13 cellular contexts compared by ENCODE assay signal in genomic region chr20:6590891-6591679, GRCh38.
A peak's percentile ranks its signal among the peaks of the same experiment; 100 is the strongest.
DNase-seq lines count a peak whose midpoint lies in the region; ATAC-seq and TF ChIP-seq lines count a peak whose summit lies in the region.
"Had no signal": no experiment of that assay in that cellular context is flagged by ENCODE, and none has a peak within 500 bp of the region (broad histone marks: within the 10 kb centered on the region; RNA-seq: fewer than 3 reads in every experiment).

No MANE protein-coding gene starts in this region.

- no peak overlapping the region for H4K8ac ChIP-seq in IMR-90 (ENCODE audit: low read depth in 2 of 2, low read length in 2 of 2)

- TF ChIP-seq POLR2A in IMR-90 (IDR thresholded peaks at IDR 0.05; ENCODE audit: low read depth, low read length), result no peak
- no peak for TF ChIP-seq POLR2A in gastrocnemius medialis (IDR thresholded peaks at IDR 0.05)

- peaks cover 3% of the 10 kb centered on the region for H3K27me3 ChIP-seq in A673 (replicated peaks; ENCODE audit: insufficient read depth, low read depth, low read length, poor library complexity)
- no peaks in the 10 kb centered on the region for H3K27me3 ChIP-seq in IMR-90 (ENCODE audit: control insufficient read depth, insufficient read depth, low read length)
- no peaks in the 10 kb centered on the region for H3K27me3 ChIP-seq in brain microvascular endothelial cell (replicated peaks)
- no peaks in the 10 kb centered on the region for H3K27me3 ChIP-seq in kidney epithelial cell (ENCODE audit: control insufficient read depth, insufficient read depth, low read length)
- no peaks in the 10 kb centered on the region for H3K27me3 ChIP-seq in gastrocnemius medialis
- no peaks in the 10 kb centered on the region for H3K27me3 ChIP-seq in psoas muscle (ENCODE audit: insufficient read depth in 3 of 3, low read length in 2 of 3)
- H3K27me3 ChIP-seq: stomach had no signal

- no peak overlapping the region for H3K4me2 ChIP-seq in IMR-90 (ENCODE audit: low read depth, low read length)

- H4K5ac ChIP-seq in IMR-90 (ENCODE audit: low read depth, low read length), result no peak overlapping the region

- no peak overlapping the region for H2BK5ac ChIP-seq in IMR-90 (ENCODE audit: low read depth, low read length, poor library complexity, severe bottlenecking)

- no peak for TF ChIP-seq RAD21 in IMR-90 (IDR thresholded peaks at IDR 0.05; ENCODE audit: low read length)

- dilution Hi-C loops in IMR-90 (cut with HindIII; ENCODE audit: low sequenced_read_pairs, unreplicated experiment), result no loop called here

- H3K23ac ChIP-seq in IMR-90 (ENCODE audit: low read depth, low read length), result no peak overlapping the region

- H2BK20ac ChIP-seq in IMR-90 (ENCODE audit: low read depth, low read length), result no peak overlapping the region; the same call in none of the 2 replicates

- H3K9me3 ChIP-seq in A673 (ENCODE audit: low read depth, low read length, poor library complexity, severe bottlenecking) (no peaks in the 10 kb centered on the region), IMR-90 (ENCODE audit: control insufficient read depth, insufficient read depth, low read length) (no peaks in the 10 kb centered on the region), gastrocnemius medialis (no peaks in the 10 kb centered on the region), psoas muscle (no peaks in the 10 kb centered on the region)
- H3K9me3 ChIP-seq: stomach had no signal

- BruUV-seq in A673 (replicated peaks; lab: Mats Ljungman, UMichigan), result no TSS peak
- BruUV-seq in IMR-90 (replicated peaks; lab: Mats Ljungman, UMichigan), result no TSS peak

- no peak overlapping the region for H3K18ac ChIP-seq in IMR-90 (ENCODE audit: low read depth, low read length)

- H3K36me3 ChIP-seq in A673 (ENCODE audit: insufficient read depth, low read length, poor library complexity, severe bottlenecking), result no peaks in the 10 kb centered on the region
- H3K36me3 ChIP-seq in IMR-90 (ENCODE audit: control insufficient read depth, insufficient read depth, low read length), result no peaks in the 10 kb centered on the region
- no peaks in the 10 kb centered on the region for H3K36me3 ChIP-seq in brain microvascular endothelial cell (replicated peaks)
- no peaks in the 10 kb centered on the region for H3K36me3 ChIP-seq in kidney epithelial cell (ENCODE audit: control insufficient read depth, insufficient read depth, low read length)
- H3K36me3 ChIP-seq in gastrocnemius medialis, result no peaks in the 10 kb centered on the region
- H3K36me3 ChIP-seq in psoas muscle (ENCODE audit: insufficient read depth in 1 of 2, low read depth in 1 of 2), result no peaks in the 10 kb centered on the region
- H3K36me3 ChIP-seq: stomach had no signal

- no peaks in the 10 kb centered on the region for H4K20me1 ChIP-seq in IMR-90 (ENCODE audit: insufficient read depth, low read length)

- no peak overlapping the region for H3K4ac ChIP-seq in IMR-90 (ENCODE audit: low read depth, low read length)

- DNase-seq in A673 (ENCODE audit: low spot score) (peak; percentile 4), IMR-90 (peak; percentile 77), brain microvascular endothelial cell (peak; percentile 65), kidney epithelial cell (ENCODE audit: low read depth) (peak; percentile 89), gastrocnemius medialis (no peak), psoas muscle (no peak), SIG-M5 (lab: John Stamatoyannopoulos, UW) (no peak), DMS 273 treated with DMSO at 0.1 percent for 48 hours (lab: John Stamatoyannopoulos, UW) (no peak)
- DNase-seq: AML-193, H9, NCI-H1048, stomach, T-helper 9 cell had no signal

- intact Hi-C loops in A673 (cut with micrococcal nuclease; ENCODE audit: unreplicated experiment) (no loop called here), IMR-90 (cut with micrococcal nuclease) (no loop called here), gastrocnemius medialis (cut with DNase I; ENCODE audit: low total_unique reads) (loop anchor here (5.0 kb wide), 1 partner anchor 51 kb away; no protein-coding TSS in a partner anchor), psoas muscle (cut with DNase I) (no loop called here)

- in situ Hi-C loops in IMR-90 (cut with MboI; ENCODE audit: low sequenced_read_pairs) (no loop called here), brain microvascular endothelial cell (cut with HindIII; ENCODE audit: low pct_ligation_motif_present, low sequenced_read_pairs) (no loop called here), gastrocnemius medialis (cut with MboI; ENCODE audit: low sequenced_read_pairs in 4 of 4) (no loop called here)

- H3K56ac ChIP-seq in IMR-90 (ENCODE audit: extremely low read depth, insufficient read depth, low read length), result no peak overlapping the region

- H2BK15ac ChIP-seq in IMR-90 (ENCODE audit: low read depth, low read length), result no peak overlapping the region

- H3K4me3 ChIP-seq in A673 (ENCODE audit: low read depth, low read length, poor library complexity, severe bottlenecking), result no peak overlapping the region
- H3K4me3 ChIP-seq in IMR-90 (ENCODE audit: insufficient read depth, low read depth, low read length), result no peak overlapping the region
- H3K4me3 ChIP-seq in brain microvascular endothelial cell (ENCODE audit: low read depth, low read length), result no peak overlapping the region
- no peak overlapping the region for H3K4me3 ChIP-seq in kidney epithelial cell (ENCODE audit: low read depth, low read length)
- no peak overlapping the region for H3K4me3 ChIP-seq in gastrocnemius medialis
- H3K4me3 ChIP-seq in psoas muscle, result no peak overlapping the region
- H3K4me3 ChIP-seq: stomach had no signal

- CTCF ChIA-PET in A673 (lab: Charles Lee) (no interaction called here), IMR-90 (lab: Yijun Ruan, JAX) (no interaction called here)

- H3K9me1 ChIP-seq in IMR-90 (ENCODE audit: insufficient read depth, low read length), result no peaks in the 10 kb centered on the region; the same call in 1 of the 2 replicates

- TF ChIP-seq CTCF in A673 (conservative IDR thresholded peaks at IDR 0.05; ENCODE audit: low read depth, low read length) (no peak), IMR-90 (conservative IDR thresholded peaks at IDR 0.05; ENCODE audit: low read depth, low read length) (no peak), brain microvascular endothelial cell (IDR thresholded peaks at IDR 0.05; ENCODE audit: low read depth, low read length, missing control alignments) (no peak), kidney epithelial cell (IDR thresholded peaks at IDR 0.05; ENCODE audit: insufficient read depth, low read length, poor library complexity, severe bottlenecking) (no peak), gastrocnemius medialis (IDR thresholded peaks at IDR 0.05 in 4 of 5, conservative IDR thresholded peaks at IDR 0.05 in 1 of 5) (no peak), psoas muscle (IDR thresholded peaks at IDR 0.05) (no peak)

- H3K27ac ChIP-seq in A673 (ENCODE audit: low read depth, low read length, poor library complexity, severe bottlenecking) (no peak overlapping the region), IMR-90 (ENCODE audit: insufficient read depth, low read length) (no peak overlapping the region), brain microvascular endothelial cell (no peak overlapping the region), gastrocnemius medialis (no peak overlapping the region), psoas muscle (no peak overlapping the region)
- H3K27ac ChIP-seq: stomach had no signal

- no CpG with 5 or more reads among the region's 8 CpGs for WGBS in IMR-90 (ENCODE audit: extremely low coverage in 2 of 2, insufficient read length in 1 of 2), 2 experiments
- WGBS in psoas muscle, 3 donors, result 39 to 47% (median 40%) methylated on average over 8 of the region's 8 CpGs

- ATAC-seq in IMR-90 (ENCODE audit: low read depth) (peak; percentile 73), gastrocnemius medialis (no peak), psoas muscle (no peak)

- H3K9ac ChIP-seq in IMR-90 (ENCODE audit: low read depth, low read length), result no peak overlapping the region

- POLR2A ChIA-PET in A673 (lab: Charles Lee; ENCODE audit: low non-redundant PET), result no interaction called here
- POLR2A ChIA-PET in IMR-90 (lab: Charles Lee; ENCODE audit: unreplicated experiment), result no interaction called here

- 0 out of 2 replicates have a peak overlapping the region, but pooled peaks have one; percentile 12 for H2BK120ac ChIP-seq in IMR-90 (ENCODE audit: low read depth, low read length)

- H3K4me1 ChIP-seq in A673 (ENCODE audit: insufficient read depth, low read length, poor library complexity, severe bottlenecking), result no peaks in the 10 kb centered on the region
- peaks cover 13% of the 10 kb centered on the region for H3K4me1 ChIP-seq in IMR-90 (ENCODE audit: control insufficient read depth, insufficient read depth, low read length)
- peaks cover 0 to 4% of the 10 kb centered on the region in 2 donors for H3K4me1 ChIP-seq in gastrocnemius medialis
- H3K4me1 ChIP-seq in psoas muscle, result no peaks in the 10 kb centered on the region

- H2AFZ ChIP-seq in IMR-90 (replicated peaks; ENCODE audit: low read length, poor library complexity), result no peak overlapping the region

- H2AK9ac ChIP-seq in IMR-90 (replicated peaks; ENCODE audit: low read depth, low read length, poor library complexity), result no peak overlapping the region

- H3K14ac ChIP-seq in IMR-90 (replicated peaks; ENCODE audit: low read depth, low read length), result no peak overlapping the region

- H3K79me1 ChIP-seq in IMR-90 (ENCODE audit: low read depth in 1 of 2, low read length in 2 of 2), result no peaks in the 10 kb centered on the region

- no peak overlapping the region for H4K91ac ChIP-seq in IMR-90 (ENCODE audit: insufficient read depth, low read depth, low read length)

- no peak overlapping the region for H2AK5ac ChIP-seq in IMR-90 (ENCODE audit: low read depth, low read length)

TF ChIP-seq in IMR-90, 13 proteins besides CTCF, POLR2A, EP300 and RAD21:
- TF ChIP-seq MAFK (IDR thresholded peaks at IDR 0.05; ENCODE audit: low read depth, low read length) (no peak), MAZ (IDR thresholded peaks at IDR 0.05; ENCODE audit: borderline replicate concordance, low read depth, low read length) (no peak), NFE2L2 (IDR thresholded peaks at IDR 0.05; ENCODE audit: low read depth, low read length) (no peak), FOS (IDR thresholded peaks at IDR 0.05; ENCODE audit: low read depth, low read length) (peak; percentile 48; the same call in 1 of the 2 replicates), BHLHE40 (IDR thresholded peaks at IDR 0.05; ENCODE audit: low read depth, low read length) (peak; percentile 83), CEBPB (IDR thresholded peaks at IDR 0.05; ENCODE audit: low read depth, low read length) (peak; percentile 51; the same call in 1 of the 2 replicates)

Comparison
In these comparisons a context has a peak if more than half of its experiments do, and no peak if none do; other contexts are left out.
1. DNase-seq: peak in A673 (single experiment), IMR-90 (single experiment), brain microvascular endothelial cell (single experiment) and kidney epithelial cell (single experiment); none in gastrocnemius medialis (0 of 2), psoas muscle (0 of 2), SIG-M5 (single experiment) and DMS 273 treated with DMSO at 0.1 percent for 48 hours (single experiment).